1 cellular context compared by ENCODE assay signal in the genomic region with DNA sequence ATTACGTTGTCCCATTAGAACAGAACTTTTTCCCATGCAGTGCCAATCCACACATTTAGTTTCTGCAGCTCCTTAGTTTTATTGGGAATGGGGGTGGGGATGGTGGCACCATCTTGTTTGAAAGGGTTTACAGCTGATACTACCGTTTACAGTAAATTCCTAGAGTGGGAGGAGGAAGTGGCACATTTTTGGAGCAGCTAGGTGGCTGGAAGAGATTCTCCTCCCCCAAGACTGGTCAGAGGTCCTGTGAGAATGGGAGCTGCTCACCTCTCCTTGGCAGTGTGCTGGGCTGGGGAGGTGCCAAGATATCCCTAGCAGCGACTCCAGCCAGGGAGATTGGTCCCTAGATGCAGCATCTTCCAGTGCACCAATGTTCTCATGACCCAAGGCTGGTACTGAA.
TF ChIP-seq lines count a peak whose summit lies in the region.

No MANE protein-coding gene starts in this region.

TF ChIP-seq in endothelial cell of umbilical vein, 7 proteins besides CTCF, POLR2A, EP300 and RAD21:
- TF ChIP-seq, protein P1, sequence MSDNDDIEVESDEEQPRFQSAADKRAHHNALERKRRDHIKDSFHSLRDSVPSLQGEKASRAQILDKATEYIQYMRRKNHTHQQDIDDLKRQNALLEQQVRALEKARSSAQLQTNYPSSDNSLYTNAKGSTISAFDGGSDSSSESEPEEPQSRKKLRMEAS (IDR thresholded peaks at IDR 0.05; ENCODE audit: insufficient read depth, insufficient read length): no peak
- TF ChIP-seq EZH2 (IDR thresholded peaks at IDR 0.05; ENCODE audit: borderline replicate concordance, low read depth, low read length, severe bottlenecking) (no peak), GATA2 (IDR thresholded peaks at IDR 0.05; ENCODE audit: insufficient read depth, insufficient read length, low read depth, low read length) (no peak), FOS (IDR thresholded peaks at IDR 0.05; ENCODE audit: borderline replicate concordance, insufficient read depth, low read length) (no peak), MYC (IDR thresholded peaks at IDR 0.05; ENCODE audit: low read depth, low read length) (no peak), POLR2AphosphoS5 (IDR thresholded peaks at IDR 0.05; ENCODE audit: insufficient read depth, low read depth, low read length) (no peak), JUN (IDR thresholded peaks at IDR 0.05; ENCODE audit: borderline replicate concordance, insufficient read depth, insufficient read length, low read depth) (no peak)
